Comparison of ENCODE assay signal across 1 cellular context in genomic region chr3:9899289-9899791, GRCh38.
TF ChIP-seq lines count a peak whose summit lies in the region.

No MANE protein-coding gene starts in this region.

TF ChIP-seq in HepG2, 621 proteins besides CTCF, POLR2A, EP300 and RAD21:
- TF ChIP-seq HNRNPK (IDR thresholded peaks at IDR 0.05; ENCODE audit: low read depth, low read length, poor library complexity, severe bottlenecking): peak; percentile 69
- TF ChIP-seq PCBP2 (optimal IDR thresholded peaks at IDR 0.05; ENCODE audit: low read depth, low read length, poor library complexity, severe bottlenecking): peak; percentile 96
- no peak for TF ChIP-seq ZNF234 (CRISPR knock-in tag; conservative IDR thresholded peaks at IDR 0.05)
- TF ChIP-seq ZNF710 (CRISPR knock-in tag; IDR thresholded peaks at IDR 0.05; ENCODE audit: borderline replicate concordance): peak; percentile 91
- 0 out of 2 replicates have a peak, but pooled peaks have one; percentile 81 for TF ChIP-seq PCBP1 (IDR thresholded peaks at IDR 0.05; ENCODE audit: borderline replicate concordance, low read depth, low read length)
- TF ChIP-seq MTA1 (CRISPR knock-in tag; IDR thresholded peaks at IDR 0.05; ENCODE audit: borderline replicate concordance): no peak
- 0 out of 2 replicates have a peak, but pooled peaks have one; percentile 56 for TF ChIP-seq ZNF512 (CRISPR knock-in tag; IDR thresholded peaks at IDR 0.05)
- no peak for TF ChIP-seq PAX8 (CRISPR knock-in tag; IDR thresholded peaks at IDR 0.05; ENCODE audit: borderline replicate concordance)
TF ChIP-seq in HepG2: peak in this region for 5.
